Comparison of ENCODE assay signal across 1 cellular context in genomic region chr2:32627901-32628645, GRCh38.
TF ChIP-seq lines count a peak whose summit lies in the region.

Gene TTC27, plus strand, starts transcription at chr2:32628050. Its CDS starts 243 bp downstream, at chr2:32628293.

TF ChIP-seq in HepG2, 621 proteins besides CTCF, POLR2A, EP300 and RAD21 (continued from another document and continues in another):
- TF ChIP-seq ZNF281 (CRISPR knock-in tag; IDR thresholded peaks at IDR 0.05; ENCODE audit: borderline replicate concordance) (peak; percentile 5; the same call in 1 of the 2 replicates), FOXP1 (IDR thresholded peaks at IDR 0.05) (no peak), FOXP1 (CRISPR knock-in tag; IDR thresholded peaks at IDR 0.05) (peak; percentile 21; the same call in 1 of the 2 replicates), ZNF460 (CRISPR knock-in tag; IDR thresholded peaks at IDR 0.05; ENCODE audit: borderline replicate concordance) (no peak; the same call in 1 of the 2 replicates), ZNF296 (CRISPR knock-in tag; conservative IDR thresholded peaks at IDR 0.05) (no peak), ATF2 (CRISPR knock-in tag; IDR thresholded peaks at IDR 0.05) (peak; percentile 62; the same call in 1 of the 2 replicates), ZNF318 (CRISPR knock-in tag; IDR thresholded peaks at IDR 0.05) (no peak), ZFAT (CRISPR knock-in tag; conservative IDR thresholded peaks at IDR 0.05) (no peak), PHF20 (CRISPR knock-in tag; IDR thresholded peaks at IDR 0.05) (peak; percentile 97), IKZF5 (CRISPR knock-in tag; IDR thresholded peaks at IDR 0.05) (peak; percentile 82), ZFYVE20 (CRISPR knock-in tag; IDR thresholded peaks at IDR 0.05; ENCODE audit: borderline replicate concordance, low read depth) (no peak), HES4 (CRISPR knock-in tag; IDR thresholded peaks at IDR 0.05; ENCODE audit: borderline replicate concordance) (no peak), ZNF329 (CRISPR knock-in tag; IDR thresholded peaks at IDR 0.05; ENCODE audit: low read depth) (0 out of 2 replicates have a peak, but pooled peaks have one; percentile 21), ZNF576 (CRISPR knock-in tag; IDR thresholded peaks at IDR 0.05) (no peak), ZSCAN21 (CRISPR knock-in tag; IDR thresholded peaks at IDR 0.05; ENCODE audit: borderline replicate concordance) (0 out of 2 replicates have a peak, but pooled peaks have one; percentile 48), STAT6 (CRISPR knock-in tag; IDR thresholded peaks at IDR 0.05; ENCODE audit: borderline replicate concordance) (peak; percentile 84; the same call in 1 of the 2 replicates), PTBP1 (IDR thresholded peaks at IDR 0.05; ENCODE audit: low read depth, low read length, poor library complexity, severe bottlenecking) (peak; percentile 58), HNRNPK (IDR thresholded peaks at IDR 0.05; ENCODE audit: low read depth, low read length, poor library complexity, severe bottlenecking) (no peak), NFKBIZ (CRISPR knock-in tag; IDR thresholded peaks at IDR 0.05) (no peak), ZNF713 (CRISPR knock-in tag; IDR thresholded peaks at IDR 0.05) (no peak), AHDC1 (CRISPR knock-in tag; IDR thresholded peaks at IDR 0.05; ENCODE audit: borderline replicate concordance) (peak; percentile 60; the same call in 1 of the 2 replicates), ISL2 (CRISPR knock-in tag; IDR thresholded peaks at IDR 0.05) (peak; percentile 36; the same call in 1 of the 2 replicates)
